In the genomic region with DNA sequence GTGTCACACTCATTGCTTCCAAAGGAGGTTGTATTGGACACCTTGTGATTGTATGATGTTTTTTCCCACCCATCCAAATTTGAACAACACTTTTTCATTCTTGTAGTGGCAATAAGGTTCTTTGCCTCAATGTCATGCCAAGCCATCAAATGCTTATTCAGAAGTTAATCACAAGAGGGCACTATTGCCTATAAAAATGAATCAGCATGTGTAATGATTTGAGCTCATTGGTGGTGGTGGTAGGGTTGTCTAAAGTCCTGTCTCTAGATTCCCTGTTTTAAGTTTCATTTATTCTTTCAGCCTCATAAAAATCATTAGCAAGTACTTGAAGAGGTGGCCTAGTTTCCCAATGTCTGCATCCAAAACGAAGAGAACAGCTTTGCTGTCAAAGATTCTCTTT, we compare ENCODE assay signal across 8 cellular contexts. TPM values are rescaled to one million over a fixed set of nuclear protein-coding genes. Genes with fewer than 3 reads are reported as not detected.
DNase-seq lines count a peak whose midpoint lies in the region; ATAC-seq and TF ChIP-seq lines count a peak whose summit lies in the region.

No MANE protein-coding gene starts in this region.

- CTCF ChIA-PET in activated CD8-positive, alpha-beta memory T cell treated with anti-CD3 and anti-CD28 coated beads, Interleukin-2, amount 10 ng/mL, durations not matched to agents 7 days and 5 days (lab: Charles Lee): interaction anchor here (1.5 kb wide), 1 partner anchor 685 kb away, joined by 3 read pairs; no protein-coding TSS in a partner anchor

- H3K27me3 ChIP-seq in transverse colon: no peaks in the 10 kb centered on the region

- no peaks in the 10 kb centered on the region for H3K4me1 ChIP-seq in transverse colon

- no peaks in the 10 kb centered on the region for H3K27me3 Mint-ChIP-seq in activated CD8-positive, alpha-beta memory T cell treated with anti-CD3 and anti-CD28 coated beads, Interleukin-2, amount 10 ng/mL, durations not matched to agents 7 days and 5 days

- no peak overlapping the region for H3K4me3 ChIP-seq in transverse colon

- 17% methylated on average over 1 of the region's 1 CpG; no CpG with 5 or more reads in 1 of the 2 donors for WGBS in transverse colon (ENCODE audit: low coverage in 1 of 2), 2 donors

- H3K4me1 Mint-ChIP-seq in activated CD8-positive, alpha-beta memory T cell treated with anti-CD3 and anti-CD28 coated beads, Interleukin-2, amount 10 ng/mL, durations not matched to agents 7 days and 5 days: no peaks in the 10 kb centered on the region

- H3K27ac ChIP-seq in transverse colon: no peak overlapping the region

- H3K36me3 Mint-ChIP-seq in activated CD8-positive, alpha-beta memory T cell treated with anti-CD3 and anti-CD28 coated beads, Interleukin-2, amount 10 ng/mL, durations not matched to agents 7 days and 5 days: no peaks in the 10 kb centered on the region

- H3K9me3 ChIP-seq in transverse colon: no peaks in the 10 kb centered on the region

- no peak overlapping the region for H3K4me3 Mint-ChIP-seq in activated CD8-positive, alpha-beta memory T cell treated with anti-CD3 and anti-CD28 coated beads, Interleukin-2, amount 10 ng/mL, durations not matched to agents 7 days and 5 days

- H3K36me3 ChIP-seq in transverse colon: no peaks in the 10 kb centered on the region

- H3K27ac Mint-ChIP-seq in activated CD8-positive, alpha-beta memory T cell treated with anti-CD3 and anti-CD28 coated beads, Interleukin-2, amount 10 ng/mL, durations not matched to agents 7 days and 5 days: no peak overlapping the region

- ATAC-seq in GM21786 (IDR thresholded peaks at IDR 0.05; ENCODE audit: unreplicated experiment): peak; percentile 52
- ATAC-seq in activated CD8-positive, alpha-beta memory T cell treated with anti-CD3 and anti-CD28 coated beads, Interleukin-2, amount 10 ng/mL, durations not matched to agents 7 days and 5 days: no peak

- no peaks in the 10 kb centered on the region for H3K9me3 Mint-ChIP-seq in activated CD8-positive, alpha-beta memory T cell treated with anti-CD3 and anti-CD28 coated beads, Interleukin-2, amount 10 ng/mL, durations not matched to agents 7 days and 5 days (ENCODE audit: low read depth)

- TF ChIP-seq CTCF in transverse colon (IDR thresholded peaks at IDR 0.05): peak in 2 of 5 experiments; percentile 11 to 22

- TF ChIP-seq POLR2A in transverse colon (IDR thresholded peaks at IDR 0.05): no peak

- in situ Hi-C loops in transverse colon (cut with MboI; ENCODE audit: low pct_ligation_motif_present in 1 of 4, low pct_unique_long_range_greater_than_20kb in 1 of 4, low sequenced_read_pairs in 3 of 4): no loop called here

- TF ChIP-seq EP300 in transverse colon (IDR thresholded peaks at IDR 0.05; ENCODE audit: low read depth): no peak

- DNase-seq in EL: peak; percentile 9
- DNase-seq in NCI-H774 (lab: John Stamatoyannopoulos, UW): peak; percentile 1
- DNase-seq in fibroblast of the conjunctiva (ENCODE audit: low read depth): peak; percentile 5
- no peak for DNase-seq in transverse colon
- DNase-seq in occipital lobe (lab: John Stamatoyannopoulos, UW): no peak
- no peak for DNase-seq in NK-92 (lab: John Stamatoyannopoulos, UW; ENCODE audit: unreplicated experiment)
- no peak for DNase-seq in activated CD8-positive, alpha-beta memory T cell treated with anti-CD3 and anti-CD28 coated beads, Interleukin-2, amount 10 ng/mL, durations not matched to agents 7 days and 5 days

- intact Hi-C loops in transverse colon (cut with DNase I; ENCODE audit: low total_unique reads): no loop called here

RNA-seq across cellular contexts. Expression of a gene that starts 37.0 kb away (rescaled TPM):
- total RNA-seq in transverse colon (not detected), occipital lobe (1.4 TPM)
- total RNA-seq in activated CD8-positive, alpha-beta memory T cell treated with anti-CD3 and anti-CD28 coated beads, Interleukin-2, amount 10 ng/mL, durations not matched to agents 7 days and 5 days: under 1 TPM in 1 of 2 experiments, not detected in 1; 0.16 TPM

Comparison
In these comparisons a context has a peak if more than half of its experiments do, and no peak if none do; other contexts are left out.
1. DNase-seq: peak in EL (single experiment), NCI-H774 (single experiment) and fibroblast of the conjunctiva (single experiment); none in transverse colon (single experiment), occipital lobe (single experiment), NK-92 (single experiment) and activated CD8-positive, alpha-beta memory T cell treated with anti-CD3 and anti-CD28 coated beads, Interleukin-2, amount 10 ng/mL, durations not matched to agents 7 days and 5 days (single experiment).